Comparison of ENCODE assay signal across 8 cellular contexts in genomic region chr5:149141224-149141956, GRCh38. TPM values are rescaled to one million over a fixed set of nuclear protein-coding genes. Genes with fewer than 3 reads are reported as not detected.
DNase-seq lines count a peak whose midpoint lies in the region; ATAC-seq and TF ChIP-seq lines count a peak whose summit lies in the region.

ABLIM3 (plus strand) TSS chr5:149141493; CDS start chr5:149142096, 603 bp downstream.

- DNase-seq in AG04450 (ENCODE audit: low read depth, low spot score) (no peak), NT2/D1 (ENCODE audit: low read depth, low spot score) (no peak)
- peak; percentile 68 for DNase-seq in activated T-cell treated with anti-CD3 and anti-CD28 coated beads, Interleukin-2, amount 50 U/mL, for 4 hours
- peak; percentile 16 to 31 for DNase-seq in stimulated activated CD8-positive, alpha-beta memory T cell treated with anti-CD3 and anti-CD28 coated beads, Interleukin-4, amount 100 ng/mL, for 4 hours (ENCODE audit: low read depth in 2 of 2, low spot score in 1 of 2)

- H3K36me3 ChIP-seq in NT2/D1 (ENCODE audit: insufficient read depth, insufficient read length, low read length) (no peaks in the 10 kb centered on the region), esophagus (ENCODE audit: control insufficient read depth in 2 of 2, insufficient read depth in 2 of 2, low read length in 1 of 2) (no peaks in the 10 kb centered on the region), mucosa of stomach (ENCODE audit: control insufficient read depth, insufficient read depth, low read length) (no peaks in the 10 kb centered on the region)

- POLR2A ChIA-PET in AG04450 (lab: Yijun Ruan, JAX) = interaction anchor here (0.7 to 1.5 kb wide), 3 partner anchors 33 to 84 kb away, joined by 3 to 7 read pairs (median 3); no protein-coding TSS in a partner anchor

- ATAC-seq in GM18867 (IDR thresholded peaks at IDR 0.05; ENCODE audit: unreplicated experiment) (peak; percentile 90), HG03108 (IDR thresholded peaks at IDR 0.05; ENCODE audit: unreplicated experiment) (peak; percentile 84)
- peak; percentile 97 for ATAC-seq in activated T-cell treated with anti-CD3 and anti-CD28 coated beads, Interleukin-2, amount 50 U/mL, for 4 hours

- no peaks in the 10 kb centered on the region for H3K36me3 Mint-ChIP-seq in activated T-cell treated with anti-CD3 and anti-CD28 coated beads, Interleukin-2, amount 50 U/mL, for 4 hours (ENCODE audit: insufficient read depth)

- no peaks in the 10 kb centered on the region for H3K9me3 Mint-ChIP-seq in activated T-cell treated with anti-CD3 and anti-CD28 coated beads, Interleukin-2, amount 50 U/mL, for 4 hours

- H3K27me3 ChIP-seq in AG04450 (ENCODE audit: control insufficient read depth, insufficient read depth, low read length) (no peaks in the 10 kb centered on the region), NT2/D1 (ENCODE audit: insufficient read depth, insufficient read length) (peaks cover 15% of the 10 kb centered on the region), esophagus (ENCODE audit: control insufficient read depth in 1 of 2, insufficient read depth in 2 of 2, low read length in 2 of 2) (no peaks in the 10 kb centered on the region), mucosa of stomach (ENCODE audit: control insufficient read depth, insufficient read depth, low read length) (peaks cover 11% of the 10 kb centered on the region)

- H3K27ac ChIP-seq in AG04450 (ENCODE audit: low read depth, low read length) (peak within 1 kb of the TSS; percentile 69), esophagus (ENCODE audit: low read depth in 2 of 2, low read length in 1 of 2) (peak within 1 kb of the TSS; percentile 73 to 90)

- H3K4me3 ChIP-seq in AG04450 (ENCODE audit: low read depth, low read length) (peak within 1 kb of the TSS; percentile 94), NT2/D1 (ENCODE audit: insufficient read length, low read depth) (peak within 1 kb of the TSS; percentile 53), esophagus (ENCODE audit: low read depth in 1 of 2, low read length in 2 of 2) (peak within 1 kb of the TSS; percentile 50 to 65), mucosa of stomach (ENCODE audit: low read length) (peak within 1 kb of the TSS; percentile 63)

- H3K27me3 Mint-ChIP-seq in activated T-cell treated with anti-CD3 and anti-CD28 coated beads, Interleukin-2, amount 50 U/mL, for 4 hours (ENCODE audit: low read depth) = peaks cover 23% of the 10 kb centered on the region

- H3K4me1 Mint-ChIP-seq in activated T-cell treated with anti-CD3 and anti-CD28 coated beads, Interleukin-2, amount 50 U/mL, for 4 hours (ENCODE audit: low read depth) = no peaks in the 10 kb centered on the region

- H3K4me1 ChIP-seq in NT2/D1 (ENCODE audit: insufficient read depth, insufficient read length) = no peaks in the 10 kb centered on the region
- peaks cover 0 to 3% of the 10 kb centered on the region in 2 donors for H3K4me1 ChIP-seq in esophagus (ENCODE audit: control insufficient read depth in 2 of 2, insufficient read depth in 2 of 2, low read length in 1 of 2)
- peaks cover 11% of the 10 kb centered on the region for H3K4me1 ChIP-seq in mucosa of stomach (ENCODE audit: control insufficient read depth, insufficient read depth, low read length)

- peak within 1 kb of the TSS; percentile 51 for H3K4me3 Mint-ChIP-seq in activated T-cell treated with anti-CD3 and anti-CD28 coated beads, Interleukin-2, amount 50 U/mL, for 4 hours

- CTCF ChIA-PET in AG04450 (lab: Charles Lee) = interaction anchor here (0.6 to 8.0 kb wide), 35 partner anchors 8 to 719 kb away, joined by 3 to 103 read pairs (median 5); no protein-coding TSS in a partner anchor

- H3K9me3 ChIP-seq in AG04450 (ENCODE audit: control insufficient read depth, insufficient read depth, low read length) = peaks cover 3% of the 10 kb centered on the region; the same call in 1 of the 2 replicates
- H3K9me3 ChIP-seq in NT2/D1 (ENCODE audit: insufficient read depth, low read length) = no peaks in the 10 kb centered on the region
- H3K9me3 ChIP-seq in esophagus (ENCODE audit: control insufficient read depth in 2 of 2, insufficient read depth in 1 of 2, low read depth in 1 of 2, low read length in 1 of 2) = no peaks in the 10 kb centered on the region
- no peaks in the 10 kb centered on the region for H3K9me3 ChIP-seq in mucosa of stomach (ENCODE audit: control insufficient read depth, low read length)

- 6% methylated on average over 51 to 54 of the region's 54 CpGs for WGBS in esophagus, 2 donors

- TF ChIP-seq CTCF in AG04450 (IDR thresholded peaks at IDR 0.05; ENCODE audit: low read depth, low read length) = peak; percentile 76

- H3K9ac ChIP-seq in NT2/D1 (ENCODE audit: insufficient read length, low read depth) (peak within 1 kb of the TSS; percentile 67), mucosa of stomach (ENCODE audit: low read length) (peak within 1 kb of the TSS; percentile 70)

RNA-seq across cellular contexts. Expression of gene ABLIM3, which starts in this region (rescaled TPM):
- polyA plus RNA-seq in AG04450 (2011; rRNA removed) (52.6 and 60.6 TPM in 2 replicates), esophagus (10 to 100 TPM; 17.1 to 56.2 TPM)
- polyA minus RNA-seq in AG04450 (2011; rRNA and poly(A)+ RNA removed) = 90.4 and 128 TPM in 2 replicates
- total RNA-seq in activated T-cell treated with anti-CD3 and anti-CD28 coated beads, Interleukin-2, amount 50 U/mL, for 4 hours = under 1 TPM; 0.10 to 0.24 (median 0.24) TPM

Comparison
In these comparisons a context has a peak if more than half of its experiments do, and no peak if none do; other contexts are left out.
1. Peak in DNase-seq and ATAC-seq in activated T-cell treated with anti-CD3 and anti-CD28 coated beads, Interleukin-2, amount 50 U/mL, for 4 hours; RNA of the gene not detected or under 1 TPM.
2. DNase-seq: peak in stimulated activated CD8-positive, alpha-beta memory T cell treated with anti-CD3 and anti-CD28 coated beads, Interleukin-4, amount 100 ng/mL, for 4 hours (2 of 2); none in AG04450 (single experiment) and NT2/D1 (single experiment).
3. Peak in every context shown above with its lines, with median percentiles within 50 percentile points of each other: H3K4me3 ChIP-seq and ATAC-seq.